Comparison of ENCODE assay signal across 10 cellular contexts in genomic region chr1:154751690-154752089, GRCh38.
A peak's percentile ranks its signal among the peaks of the same experiment; 100 is the strongest.
DNase-seq lines count a peak whose midpoint lies in the region; ATAC-seq, FAIRE-seq and TF ChIP-seq lines count a peak whose summit lies in the region.
"Had no signal": no experiment of that assay in that cellular context is flagged by ENCODE, and none has a peak within 500 bp of the region (broad histone marks: within the 10 kb centered on the region; RNA-seq: fewer than 3 reads in every experiment).

No MANE protein-coding gene starts in this region.

- TF ChIP-seq CTCF in right atrium auricular region (IDR thresholded peaks at IDR 0.05) = no peak

- no peak for DNase-seq in Right ventricle myocardium superior
- DNase-seq in right atrium auricular region (ENCODE audit: low spot score) = no peak
- peak; percentile 26 for DNase-seq in RPMI7951 (ENCODE audit: low read depth)
- DNase-seq in right cardiac atrium = no peak
- DNase-seq in HTR-8/SVneo (ENCODE audit: insufficient read length, low spot score) = no peak
- DNase-seq in NCI-H146 treated with DMSO at 0.1 percent for 48 hours (lab: John Stamatoyannopoulos, UW; ENCODE audit: unreplicated experiment) = no peak
- DNase-seq in left colon = no peak
- DNase-seq: NCI-H1436 treated with DMSO at 0.1 percent for 48 hours, small intestine had no signal

- H3K36me3 ChIP-seq in right atrium auricular region = no peaks in the 10 kb centered on the region

- H3K9me3 ChIP-seq in right atrium auricular region = no peaks in the 10 kb centered on the region
- no peaks in the 10 kb centered on the region for H3K9me3 ChIP-seq in right cardiac atrium (ENCODE audit: control insufficient read depth, low read length)

- H3K4me3 ChIP-seq in right atrium auricular region (no peak overlapping the region), right cardiac atrium (ENCODE audit: low read length) (no peak overlapping the region)

- WGBS in right cardiac atrium = 45% methylated on average over 5 of the region's 5 CpGs

- H3K27ac ChIP-seq in right atrium auricular region (peak overlapping the region in 1 of 2 donors; percentile 39), right cardiac atrium (ENCODE audit: low read length) (no peak overlapping the region)

- no peaks in the 10 kb centered on the region for H3K27me3 ChIP-seq in right atrium auricular region
- H3K27me3 ChIP-seq in right cardiac atrium (ENCODE audit: control insufficient read depth, insufficient read depth) = no peaks in the 10 kb centered on the region

- intact Hi-C loops in Right ventricle myocardium superior (cut with DNase I) = no loop called here
- intact Hi-C loops in right cardiac atrium (cut with DNase I) = loop anchor here in 2 of 4 donors (10.0 kb wide), 3 partner anchors 87 to 187 kb away; partner anchors contain the start of genes CHRNB2 (in 1 of the 2) and KCNN3 (in 1 of the 2)
- intact Hi-C loops in left colon (cut with DNase I, micrococcal nuclease) = loop anchor here in 1 of 2 donors (10.0 kb wide), 1 partner anchor 123 kb away; the partner anchor contains the start of gene KCNN3

- no peak for FAIRE-seq in HTR-8/SVneo (lab: Jason Lieb, UNC)
- FAIRE-seq: small intestine had no signal

- H3K4me1 ChIP-seq in right atrium auricular region (peaks cover 0 to 19% of the 10 kb centered on the region in 2 donors), right cardiac atrium (ENCODE audit: control insufficient read depth, insufficient read depth, low read length) (no peaks in the 10 kb centered on the region)

- ATAC-seq in Right ventricle myocardium superior (ENCODE audit: poor library complexity) = peak; percentile 82
- peak; percentile 47 to 54 for ATAC-seq in right cardiac atrium
- ATAC-seq in esophagus mucosa = no peak
- ATAC-seq in left colon = no peak

Comparison
In these comparisons a context has a peak if more than half of its experiments do, and no peak if none do; other contexts are left out.
1. ATAC-seq: peak in Right ventricle myocardium superior (single experiment) and right cardiac atrium (2 of 2); none in esophagus mucosa (single experiment) and left colon (single experiment).